Comparison of ENCODE assay signal across 1 cellular context in genomic region chr2:55136138-55136541, GRCh38.
TF ChIP-seq lines count a peak whose summit lies in the region.

No MANE protein-coding gene starts in this region.

TF ChIP-seq in GM23338, 12 proteins besides CTCF, POLR2A, EP300 and RAD21 (continued from another document):
- TF ChIP-seq ZNF462 (CRISPR knock-in tag; IDR thresholded peaks at IDR 0.05): no peak
- no peak for TF ChIP-seq STAT1 (IDR thresholded peaks at IDR 0.05; ENCODE audit: unreplicated experiment)
- TF ChIP-seq EZH2phosphoT487 (IDR thresholded peaks at IDR 0.05; ENCODE audit: unreplicated experiment): no peak
